Comparison of ENCODE assay signal across 1 cellular context in genomic region chr21:32380940-32381339, GRCh38.
TF ChIP-seq lines count a peak whose summit lies in the region.

No MANE protein-coding gene starts in this region.

TF ChIP-seq in K562, 482 proteins besides CTCF, POLR2A, EP300 and RAD21:
- no peak for TF ChIP-seq ADNP (tag; IDR thresholded peaks at IDR 0.05)
- no peak for TF ChIP-seq REST (CRISPR knock-in tag; IDR thresholded peaks at IDR 0.05; ENCODE audit: low read depth)
- no peak for TF ChIP-seq CBFB (CRISPR knock-in tag; IDR thresholded peaks at IDR 0.05)
- TF ChIP-seq ZNF696 (CRISPR knock-in tag; conservative IDR thresholded peaks at IDR 0.05): no peak
- TF ChIP-seq NKRF (IDR thresholded peaks at IDR 0.05; ENCODE audit: borderline replicate concordance): no peak
- no peak for TF ChIP-seq RNF219 (CRISPR knock-in tag; IDR thresholded peaks at IDR 0.05)
- TF ChIP-seq TCFL5 (CRISPR knock-in tag; conservative IDR thresholded peaks at IDR 0.05): no peak
- no peak for TF ChIP-seq TFE3 (CRISPR knock-in tag; IDR thresholded peaks at IDR 0.05)
- no peak for TF ChIP-seq JUNB (CRISPR knock-in tag; conservative IDR thresholded peaks at IDR 0.05)
- TF ChIP-seq RBM15 (IDR thresholded peaks at IDR 0.05; ENCODE audit: insufficient read depth, low read length): no peak
- TF ChIP-seq PBX2 (CRISPR knock-in tag; IDR thresholded peaks at IDR 0.05; ENCODE audit: low read depth): no peak
- TF ChIP-seq PBX2 (tag; conservative IDR thresholded peaks at IDR 0.05; ENCODE audit: low read depth): no peak
TF ChIP-seq in K562: peak in this region for 0.
